ENCODE assay signal across 8 cellular contexts in the genomic region with DNA sequence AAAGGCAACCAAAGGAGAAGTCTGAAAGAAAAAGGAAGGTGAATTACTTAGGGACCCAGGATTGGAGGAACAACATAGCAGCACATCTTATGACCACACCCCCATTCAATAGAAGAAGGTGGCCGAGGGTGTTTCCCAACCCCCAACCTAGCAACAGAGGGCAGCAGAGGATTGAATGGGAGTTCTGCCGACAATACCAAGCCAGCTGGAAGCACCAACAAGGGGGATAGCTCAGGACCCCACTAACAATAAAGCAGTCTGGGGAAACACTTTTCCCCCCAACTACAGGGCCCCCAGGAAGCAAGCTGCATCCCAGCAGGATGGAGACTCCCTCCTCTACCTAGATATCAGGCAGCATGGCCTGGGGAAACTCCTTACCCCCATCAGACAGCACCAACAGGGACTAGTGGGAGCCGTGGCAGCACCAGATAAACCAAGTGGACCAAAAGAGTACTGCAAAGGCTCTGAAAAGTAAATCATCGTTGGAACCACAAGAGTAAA.
DNase-seq lines count a peak whose midpoint lies in the region; ATAC-seq, FAIRE-seq and TF ChIP-seq lines count a peak whose summit lies in the region.

No MANE protein-coding gene starts in this region.

- H3K4me3 ChIP-seq in fibroblast of the aortic adventitia (ENCODE audit: low read depth, low read length), result no peak overlapping the region

- H3K4me3 Mint-ChIP-seq in osteocyte (ENCODE audit: unreplicated experiment), result no peak overlapping the region

- peaks cover 4% of the 10 kb centered on the region for H3K36me3 Mint-ChIP-seq in osteocyte (ENCODE audit: unreplicated experiment)

- DNase-seq in H54 (ENCODE audit: insufficient read length, low spot score) (peak; percentile 27), RKO (ENCODE audit: low spot score) (peak; percentile 64), fibroblast of the aortic adventitia (ENCODE audit: low read depth) (peak; percentile 29), osteocyte (ENCODE audit: extremely low spot score, unreplicated experiment) (no peak), NCI-H2029 treated with DMSO at 0.1 percent for 48 hours (lab: John Stamatoyannopoulos, UW) (no peak), AG08396 (ENCODE audit: low spot score) (no peak)

- H3K27me3 Mint-ChIP-seq in osteocyte (ENCODE audit: unreplicated experiment), result no peaks in the 10 kb centered on the region

- no peak for TF ChIP-seq POLR2A in H54 (IDR thresholded peaks at IDR 0.05; ENCODE audit: low read depth, low read length)

- peak overlapping the region; percentile 93 for H3K27ac Mint-ChIP-seq in osteocyte (ENCODE audit: unreplicated experiment)

- H3K4me1 Mint-ChIP-seq in osteocyte (ENCODE audit: unreplicated experiment), result peaks cover 63% of the 10 kb centered on the region

- ATAC-seq in GM19035 (IDR thresholded peaks at IDR 0.05; ENCODE audit: unreplicated experiment) (no peak), HG03439 (IDR thresholded peaks at IDR 0.05; ENCODE audit: unreplicated experiment) (no peak)

- peak; percentile 38 for TF ChIP-seq CTCF in fibroblast of the aortic adventitia (IDR thresholded peaks at IDR 0.05; ENCODE audit: insufficient read depth, low read length)
- TF ChIP-seq CTCF in osteocyte (IDR thresholded peaks at IDR 0.05), result peak; percentile 45

- no peaks in the 10 kb centered on the region for H3K9me3 Mint-ChIP-seq in osteocyte (ENCODE audit: unreplicated experiment)

- no peak for FAIRE-seq in H54 (lab: Jason Lieb, UNC)

Comparison
In these comparisons a context has a peak if more than half of its experiments do, and no peak if none do; other contexts are left out.
1. DNase-seq: peak in H54 (single experiment), RKO (single experiment) and fibroblast of the aortic adventitia (single experiment); none in osteocyte (single experiment), NCI-H2029 treated with DMSO at 0.1 percent for 48 hours (single experiment) and AG08396 (single experiment).